13 cellular contexts compared by ENCODE assay signal in the genomic region with DNA sequence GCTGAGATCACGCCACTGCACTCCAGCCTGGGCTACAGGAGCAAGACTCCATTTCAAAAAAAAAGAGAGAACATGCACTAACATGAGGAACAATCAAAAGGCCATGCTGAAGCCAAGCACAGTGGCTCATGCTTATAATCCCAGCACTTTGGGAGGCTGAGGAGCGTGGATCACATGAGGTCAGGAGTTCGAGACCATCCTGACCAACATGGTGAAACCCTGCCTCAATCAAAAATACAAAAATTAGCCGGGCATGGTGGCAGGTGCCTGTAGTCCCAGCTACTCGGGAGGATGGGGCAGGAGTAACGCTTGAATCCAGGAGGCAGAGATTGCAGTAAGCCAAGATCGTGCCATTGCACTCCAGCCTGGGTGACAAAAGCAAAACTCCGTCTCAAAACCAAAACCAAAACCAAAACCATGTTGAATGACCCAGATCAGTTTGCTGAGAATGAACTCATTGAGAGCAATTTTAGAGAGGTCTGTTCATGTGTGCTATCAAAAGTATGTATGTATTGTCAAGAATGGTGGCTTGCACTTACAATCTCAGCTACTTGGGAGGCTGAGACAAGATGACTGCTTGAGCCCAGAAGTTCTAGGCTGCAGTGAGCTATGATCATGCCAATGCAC. TPM values are rescaled to one million over a fixed set of nuclear protein-coding genes. Genes with fewer than 3 reads are reported as not detected.
DNase-seq lines count a peak whose midpoint lies in the region; ATAC-seq and TF ChIP-seq lines count a peak whose summit lies in the region.
"Had no signal": no experiment of that assay in that cellular context is flagged by ENCODE, and none has a peak within 500 bp of the region (broad histone marks: within the 10 kb centered on the region; RNA-seq: fewer than 3 reads in every experiment).

No MANE protein-coding gene starts in this region.

- peaks cover 32% of the 10 kb centered on the region for H3K4me1 ChIP-seq in CD8-positive, alpha-beta T cell (ENCODE audit: insufficient read depth, low read length)

- intact Hi-C loops in CD8-positive, alpha-beta T cell (cut with DNase I, micrococcal nuclease): loop anchor here in 1 of 2 experiments (5.0 kb wide), 1 partner anchor 39 kb away; no protein-coding TSS in a partner anchor

- DNase-seq in CD8-positive, alpha-beta T cell: no peak
- DNase-seq in HFFc6 (no peak), memory B cell (ENCODE audit: low spot score in 2 of 2) (peak in 1 of 2 donors; percentile 5), NCI-H69 (lab: John Stamatoyannopoulos, UW) (no peak), activated gamma-delta T cell (lab: John Stamatoyannopoulos, UW) (no peak), NCI-H1092 (lab: John Stamatoyannopoulos, UW) (no peak), NCI-H2029 (lab: John Stamatoyannopoulos, UW) (no peak)
- no peak for DNase-seq in activated T-cell treated with anti-CD3 and anti-CD28 coated beads, Interleukin-2, amount 50 U/mL, for 72 hours
- DNase-seq: activated CD4-positive, alpha-beta T cell treated with anti-CD3 and anti-CD28 coated beads, Interleukin-2, amount 50 U/mL, for 1 hour; caudate nucleus; NCI-H1694; Peyer's patch; stomach had no signal

- no peaks in the 10 kb centered on the region for H3K9me3 Mint-ChIP-seq in CD8-positive, alpha-beta T cell
- H3K9me3 Mint-ChIP-seq in HFFc6: no peaks in the 10 kb centered on the region
- no peaks in the 10 kb centered on the region for H3K9me3 Mint-ChIP-seq in activated T-cell treated with anti-CD3 and anti-CD28 coated beads, Interleukin-2, amount 50 U/mL, for 72 hours
- no peaks in the 10 kb centered on the region for H3K9me3 Mint-ChIP-seq in memory B cell

- peak overlapping the region; percentile 53 for H3K4me3 Mint-ChIP-seq in CD8-positive, alpha-beta T cell
- H3K4me3 Mint-ChIP-seq in HFFc6: peak overlapping the region; percentile 52; the same call in 1 of the 2 replicates
- H3K4me3 Mint-ChIP-seq in activated T-cell treated with anti-CD3 and anti-CD28 coated beads, Interleukin-2, amount 50 U/mL, for 72 hours: peak overlapping the region; percentile 31 to 49
- peak overlapping the region; percentile 11 for H3K4me3 Mint-ChIP-seq in memory B cell

- POLR2A ChIA-PET in CD8-positive, alpha-beta T cell (lab: Charles Lee): no interaction called here

- peaks cover 66% of the 10 kb centered on the region for H3K4me1 Mint-ChIP-seq in CD8-positive, alpha-beta T cell (ENCODE audit: low read depth)
- H3K4me1 Mint-ChIP-seq in HFFc6 (ENCODE audit: low read depth) (peaks cover 45% of the 10 kb centered on the region), memory B cell (peaks cover 38% of the 10 kb centered on the region)
- H3K4me1 Mint-ChIP-seq in activated T-cell treated with anti-CD3 and anti-CD28 coated beads, Interleukin-2, amount 50 U/mL, for 72 hours (ENCODE audit: low read depth): peaks cover 68% of the 10 kb centered on the region

- H3K27me3 ChIP-seq in CD8-positive, alpha-beta T cell (ENCODE audit: insufficient read depth, low read length): no peaks in the 10 kb centered on the region
- H3K27me3 ChIP-seq: Peyer's patch, stomach had no signal

- TF ChIP-seq CTCF in CD8-positive, alpha-beta T cell (IDR thresholded peaks at IDR 0.05): no peak
- TF ChIP-seq CTCF in HFFc6 (IDR thresholded peaks at IDR 0.05): no peak

- ATAC-seq in CD8-positive, alpha-beta T cell: peak; percentile 50
- ATAC-seq in activated T-cell treated with anti-CD3 and anti-CD28 coated beads, Interleukin-2, amount 50 U/mL, for 72 hours (replicated peaks in 1 of 2): peak; percentile 50 to 57
- peak; percentile 76 for ATAC-seq in memory B cell (ENCODE audit: low read depth)

- H3K27ac Mint-ChIP-seq in CD8-positive, alpha-beta T cell: peak overlapping the region; percentile 11
- peak overlapping the region; percentile 68; the same call in 1 of the 2 replicates for H3K27ac Mint-ChIP-seq in HFFc6
- H3K27ac Mint-ChIP-seq in activated T-cell treated with anti-CD3 and anti-CD28 coated beads, Interleukin-2, amount 50 U/mL, for 72 hours: peak overlapping the region; percentile 77
- peak overlapping the region; percentile 77 for H3K27ac Mint-ChIP-seq in memory B cell

- CTCF ChIA-PET in CD8-positive, alpha-beta T cell (lab: Charles Lee): interaction anchor here (1.1 kb wide), 1 partner anchor 235 kb away, joined by 3 read pairs; a partner anchor contains a TSS

- H3K27me3 Mint-ChIP-seq in CD8-positive, alpha-beta T cell (ENCODE audit: low read depth): no peaks in the 10 kb centered on the region
- H3K27me3 Mint-ChIP-seq in HFFc6 (ENCODE audit: insufficient read depth) (no peaks in the 10 kb centered on the region), memory B cell (no peaks in the 10 kb centered on the region)
- no peaks in the 10 kb centered on the region for H3K27me3 Mint-ChIP-seq in activated T-cell treated with anti-CD3 and anti-CD28 coated beads, Interleukin-2, amount 50 U/mL, for 72 hours (ENCODE audit: low read depth)

- H3K27ac ChIP-seq in CD8-positive, alpha-beta T cell (ENCODE audit: low read depth, low read length): no peak overlapping the region
- H3K27ac ChIP-seq: stomach had no signal

- no peaks in the 10 kb centered on the region for H3K9me3 ChIP-seq in CD8-positive, alpha-beta T cell (ENCODE audit: low read length)
- H3K9me3 ChIP-seq: Peyer's patch, stomach had no signal

- H3K36me3 ChIP-seq in CD8-positive, alpha-beta T cell (ENCODE audit: insufficient read depth, low read length): peaks cover 3% of the 10 kb centered on the region
- H3K36me3 ChIP-seq: Peyer's patch had no signal

- H3K4me3 ChIP-seq in CD8-positive, alpha-beta T cell (ENCODE audit: low read depth, low read length): no peak overlapping the region

- peaks cover 27% of the 10 kb centered on the region for H3K36me3 Mint-ChIP-seq in CD8-positive, alpha-beta T cell
- H3K36me3 Mint-ChIP-seq in HFFc6 (ENCODE audit: low read depth) (peaks cover 9% of the 10 kb centered on the region; the same call in 1 of the 2 replicates), memory B cell (peaks cover 5% of the 10 kb centered on the region)
- H3K36me3 Mint-ChIP-seq in activated T-cell treated with anti-CD3 and anti-CD28 coated beads, Interleukin-2, amount 50 U/mL, for 72 hours (ENCODE audit: insufficient read depth in 2 of 2): peaks cover 0 to 5% of the 10 kb centered on the region in 2 donors

RNA-seq across cellular contexts. Expression of a gene that starts 44.8 kb away (rescaled TPM):
- 10 to 100 TPM; 75.5 to 84.0 TPM for total RNA-seq in CD8-positive, alpha-beta T cell
- total RNA-seq in HFFc6 (2021; fragmentation: NEBNext Ultra II Directional; extraction: Animal tissue kit (Norgen Biotek cat#: 25700)): 10 to 100 TPM; 41.0 to 49.8 (median 46.8) TPM
- total RNA-seq in activated T-cell treated with anti-CD3 and anti-CD28 coated beads, Interleukin-2, amount 50 U/mL, for 72 hours: 100 to 1,000 TPM; 111 to 128 TPM

Comparison
In these comparisons a context has a peak if more than half of its experiments do, and no peak if none do; other contexts are left out.
1. H3K27ac Mint-ChIP-seq: peak in every context shown above with its lines; median percentile 77 in activated T-cell treated with anti-CD3 and anti-CD28 coated beads, Interleukin-2, amount 50 U/mL, for 72 hours; 77 in memory B cell; 68 in HFFc6; 11 in CD8-positive, alpha-beta T cell.